10 cellular contexts compared by ENCODE assay signal in genomic region chr14:69674546-69675245, GRCh38.
DNase-seq lines count a peak whose midpoint lies in the region; ATAC-seq and TF ChIP-seq lines count a peak whose summit lies in the region.
"Had no signal": no experiment of that assay in that cellular context is flagged by ENCODE, and none has a peak within 500 bp of the region (broad histone marks: within the 10 kb centered on the region; RNA-seq: fewer than 3 reads in every experiment).

No MANE protein-coding gene starts in this region.

- H3K4me3 Mint-ChIP-seq in brain, result no peak overlapping the region

- H3K36me3 Mint-ChIP-seq in brain, result peaks cover 7% of the 10 kb centered on the region

- H3K27me3 ChIP-seq in neutrophil, result no peaks in the 10 kb centered on the region
- H3K27me3 ChIP-seq in upper lobe of right lung, result no peaks in the 10 kb centered on the region

- peak overlapping the region; percentile 73 for H3K27ac ChIP-seq in neutrophil
- peak overlapping the region; percentile 51 for H3K27ac ChIP-seq in upper lobe of right lung
- H3K27ac ChIP-seq: RWPE1 had no signal

- ATAC-seq in upper lobe of right lung, result no peak

- no peak overlapping the region for H3K4me3 ChIP-seq in neutrophil (ENCODE audit: low read depth in 1 of 2, low read length in 1 of 2)
- H3K4me3 ChIP-seq in upper lobe of right lung, result no peak overlapping the region

- peaks cover 41 to 55% of the 10 kb centered on the region in 2 experiments for H3K4me1 ChIP-seq in neutrophil (ENCODE audit: control insufficient read depth in 1 of 2, insufficient read depth in 1 of 2, low read depth in 1 of 2, low read length in 1 of 2)
- peaks cover 64% of the 10 kb centered on the region for H3K4me1 ChIP-seq in upper lobe of right lung

- H3K9me3 Mint-ChIP-seq in brain, result no peaks in the 10 kb centered on the region

- peak; percentile 30 for DNase-seq in activated naive CD4-positive, alpha-beta T cell treated with Interleukin-2 at 50 U/mL for 16 hours
- DNase-seq in activated naive CD4-positive, alpha-beta T cell (lab: John Stamatoyannopoulos, UW), result no peak
- DNase-seq in upper lobe of right lung (no peak), globus pallidus (ENCODE audit: low spot score) (no peak), NOMO-1 treated with DMSO at 0.1 percent for 48 hours (lab: John Stamatoyannopoulos, UW; ENCODE audit: unreplicated experiment) (no peak), NCI-H1105 treated with DMSO at 0.1 percent for 48 hours (lab: John Stamatoyannopoulos, UW) (no peak)
- DNase-seq: occipital lobe had no signal

- H3K9me3 ChIP-seq in neutrophil (no peaks in the 10 kb centered on the region), upper lobe of right lung (no peaks in the 10 kb centered on the region)

- H3K27me3 Mint-ChIP-seq in brain, result no peaks in the 10 kb centered on the region

- intact Hi-C loops in upper lobe of right lung (cut with DNase I), result no loop called here

- peak overlapping the region in 4 of 5 experiments; percentile 13 to 49 (median 31) for H3K27ac Mint-ChIP-seq in brain

- peaks cover 23% of the 10 kb centered on the region for H3K36me3 ChIP-seq in neutrophil
- H3K36me3 ChIP-seq in upper lobe of right lung, result no peaks in the 10 kb centered on the region

- TF ChIP-seq CTCF in brain (conservative IDR thresholded peaks at IDR 0.05) (no peak), neutrophil (IDR thresholded peaks at IDR 0.05) (no peak), upper lobe of right lung (IDR thresholded peaks at IDR 0.05) (no peak)

- H3K4me1 Mint-ChIP-seq in brain, result peaks cover 52% of the 10 kb centered on the region
